ENCODE assay signal across 11 cellular contexts in the genomic region with DNA sequence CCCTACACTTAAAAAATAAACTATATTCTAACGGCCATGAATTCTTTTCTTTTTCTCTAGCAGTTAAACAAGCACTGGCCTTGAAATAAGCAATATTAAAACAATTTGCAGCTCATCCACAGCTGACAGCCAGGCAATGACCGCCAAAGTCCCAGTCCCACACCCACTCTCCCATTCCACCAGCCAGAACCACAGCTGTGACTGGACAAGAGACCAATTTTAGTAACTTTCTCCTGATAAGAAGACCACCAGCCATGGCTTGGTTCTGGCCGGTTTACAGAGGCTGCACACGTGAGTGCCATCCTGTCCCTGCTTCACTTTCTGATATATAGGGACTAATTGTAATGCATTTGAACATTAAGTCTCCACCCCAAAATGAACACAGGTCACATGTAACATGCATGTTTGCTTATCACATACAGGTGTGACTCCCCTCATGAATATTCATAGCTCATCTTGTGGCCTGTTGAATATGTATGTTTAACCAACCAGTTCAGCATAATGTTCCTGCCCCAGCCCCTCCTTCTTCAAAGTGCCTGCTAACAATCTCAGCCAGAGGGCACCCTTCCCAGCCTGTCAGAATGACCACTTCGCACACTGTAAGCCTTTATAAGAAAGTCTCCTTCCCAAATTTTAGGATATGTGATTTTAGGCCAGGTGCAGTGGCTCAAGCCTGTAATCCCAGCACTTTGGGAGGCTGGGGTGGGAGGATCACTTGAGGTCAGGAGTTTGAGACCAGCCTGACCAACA. TPM values are rescaled to one million over a fixed set of nuclear protein-coding genes. Genes with fewer than 3 reads are reported as not detected.
DNase-seq lines count a peak whose midpoint lies in the region; ATAC-seq and TF ChIP-seq lines count a peak whose summit lies in the region.
"Had no signal": no experiment of that assay in that cellular context is flagged by ENCODE, and none has a peak within 500 bp of the region (broad histone marks: within the 10 kb centered on the region; RNA-seq: fewer than 3 reads in every experiment).

No MANE protein-coding gene starts in this region.

- H3K27ac ChIP-seq in heart left ventricle (no peak overlapping the region), SJCRH30 (no peak overlapping the region)
- H3K27ac ChIP-seq: Peyer's patch had no signal

- no peaks in the 10 kb centered on the region for H3K36me3 ChIP-seq in heart left ventricle
- no peaks in the 10 kb centered on the region for H3K36me3 ChIP-seq in SJCRH30
- H3K36me3 ChIP-seq: Peyer's patch had no signal

- ATAC-seq in heart left ventricle: peak in 3 of 4 donors; percentile 55 to 63 (median 62)
- no peak for ATAC-seq in Right ventricle myocardium inferior
- ATAC-seq in SK-N-SH treated with all-trans-retinoic acid at 6 μM for 48 hours: peak; percentile 78
- no peak for ATAC-seq in HG03025 (IDR thresholded peaks at IDR 0.05; ENCODE audit: low FRiP score, unreplicated experiment)

- H3K4me3 ChIP-seq in heart left ventricle: no peak overlapping the region
- no peak overlapping the region for H3K4me3 ChIP-seq in fibroblast of the aortic adventitia (ENCODE audit: low read depth, low read length)
- no peak overlapping the region for H3K4me3 ChIP-seq in SJCRH30
- H3K4me3 ChIP-seq: Peyer's patch had no signal

- intact Hi-C loops in heart left ventricle (cut with DNase I) (loop anchor here in 3 of 10 donors (5.0 to 10.0 kb wide), 2 partner anchors 873 to 876 kb away; no protein-coding TSS in a partner anchor), Right ventricle myocardium inferior (cut with DNase I) (no loop called here)

- H3K27me3 ChIP-seq in heart left ventricle (peaks cover 0 to 3% (median 0%) of the 10 kb centered on the region in 9 donors), SJCRH30 (no peaks in the 10 kb centered on the region)
- H3K27me3 ChIP-seq: Peyer's patch had no signal

- peak in 10 of 12 donors; percentile 10 to 55 (median 30) for TF ChIP-seq CTCF in heart left ventricle (IDR thresholded peaks at IDR 0.05)
- peak; percentile 48 for TF ChIP-seq CTCF in fibroblast of the aortic adventitia (IDR thresholded peaks at IDR 0.05; ENCODE audit: insufficient read depth, low read length)

- H3K9me3 ChIP-seq in heart left ventricle (no peaks in the 10 kb centered on the region), SJCRH30 (replicated peaks) (peaks cover 8% of the 10 kb centered on the region)

- no peak for DNase-seq in heart left ventricle
- DNase-seq in Right ventricle myocardium inferior (ENCODE audit: missing footprints): no peak
- DNase-seq in fibroblast of the aortic adventitia (ENCODE audit: low read depth): peak; percentile 49
- DNase-seq in stromal cell of bone marrow (ENCODE audit: low read depth): peak; percentile 7
- DNase-seq in NCI-H146 (lab: John Stamatoyannopoulos, UW): no peak
- DNase-seq in SJCRH30: no peak
- DNase-seq: activated CD4-positive, alpha-beta T cell treated with anti-CD3 and anti-CD28 coated beads, Interleukin-2, amount 10 ng/mL, durations not matched to agents 7 days and 5 days; amniotic stem cell; Peyer's patch had no signal

- WGBS in heart left ventricle, 4 donors: 46 to 54% (median 48%) methylated on average over 5 of the region's 5 CpGs

- no peak for TF ChIP-seq POLR2A in heart left ventricle (IDR thresholded peaks at IDR 0.05)

- peaks cover 0 to 6% (median 0%) of the 10 kb centered on the region in 12 donors for H3K4me1 ChIP-seq in heart left ventricle
- H3K4me1 ChIP-seq in SJCRH30: peaks cover 10% of the 10 kb centered on the region
- H3K4me1 ChIP-seq: Peyer's patch had no signal

TF ChIP-seq in SK-N-SH treated with all-trans-retinoic acid at 6 μM for 48 hours, 23 proteins besides CTCF, POLR2A, EP300 and RAD21:
- TF ChIP-seq RARB (CRISPR knock-in tag; IDR thresholded peaks at IDR 0.05): no peak
- TF ChIP-seq PPARA (CRISPR knock-in tag; IDR thresholded peaks at IDR 0.05; ENCODE audit: borderline replicate concordance): no peak
- no peak for TF ChIP-seq TCF4 (CRISPR knock-in tag; IDR thresholded peaks at IDR 0.05; ENCODE audit: borderline replicate concordance)
- TF ChIP-seq, protein P1, sequence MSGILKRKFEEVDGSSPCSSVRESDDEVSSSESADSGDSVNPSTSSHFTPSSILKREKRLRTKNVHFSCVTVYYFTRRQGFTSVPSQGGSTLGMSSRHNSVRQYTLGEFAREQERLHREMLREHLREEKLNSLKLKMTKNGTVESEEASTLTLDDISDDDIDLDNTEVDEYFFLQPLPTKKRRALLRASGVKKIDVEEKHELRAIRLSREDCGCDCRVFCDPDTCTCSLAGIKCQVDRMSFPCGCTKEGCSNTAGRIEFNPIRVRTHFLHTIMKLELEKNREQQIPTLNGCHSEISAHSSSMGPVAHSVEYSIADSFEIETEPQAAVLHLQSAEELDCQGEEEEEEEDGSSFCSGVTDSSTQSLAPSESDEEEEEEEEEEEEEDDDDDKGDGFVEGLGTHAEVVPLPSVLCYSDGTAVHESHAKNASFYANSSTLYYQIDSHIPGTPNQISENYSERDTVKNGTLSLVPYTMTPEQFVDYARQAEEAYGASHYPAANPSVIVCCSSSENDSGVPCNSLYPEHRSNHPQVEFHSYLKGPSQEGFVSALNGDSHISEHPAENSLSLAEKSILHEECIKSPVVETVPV (CRISPR knock-in tag; IDR thresholded peaks at IDR 0.05): no peak
- TF ChIP-seq ZFP30 (CRISPR knock-in tag; IDR thresholded peaks at IDR 0.05): no peak
- no peak for TF ChIP-seq BACH2 (CRISPR knock-in tag; IDR thresholded peaks at IDR 0.05; ENCODE audit: borderline replicate concordance)
- TF ChIP-seq, protein P2, sequence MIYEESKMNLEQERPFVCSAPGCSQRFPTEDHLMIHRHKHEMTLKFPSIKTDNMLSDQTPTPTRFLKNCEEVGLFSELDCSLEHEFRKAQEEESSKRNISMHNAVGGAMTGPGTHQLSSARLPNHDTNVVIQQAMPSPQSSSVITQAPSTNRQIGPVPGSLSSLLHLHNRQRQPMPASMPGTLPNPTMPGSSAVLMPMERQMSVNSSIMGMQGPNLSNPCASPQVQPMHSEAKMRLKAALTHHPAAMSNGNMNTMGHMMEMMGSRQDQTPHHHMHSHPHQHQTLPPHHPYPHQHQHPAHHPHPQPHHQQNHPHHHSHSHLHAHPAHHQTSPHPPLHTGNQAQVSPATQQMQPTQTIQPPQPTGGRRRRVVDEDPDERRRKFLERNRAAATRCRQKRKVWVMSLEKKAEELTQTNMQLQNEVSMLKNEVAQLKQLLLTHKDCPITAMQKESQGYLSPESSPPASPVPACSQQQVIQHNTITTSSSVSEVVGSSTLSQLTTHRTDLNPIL (CRISPR knock-in tag; IDR thresholded peaks at IDR 0.05; ENCODE audit: low read depth): no peak
- TF ChIP-seq TOX (CRISPR knock-in tag; IDR thresholded peaks at IDR 0.05; ENCODE audit: borderline replicate concordance): no peak
- TF ChIP-seq ZNF565 (CRISPR knock-in tag; conservative IDR thresholded peaks at IDR 0.05; ENCODE audit: low read depth): no peak
- TF ChIP-seq, protein P3, sequence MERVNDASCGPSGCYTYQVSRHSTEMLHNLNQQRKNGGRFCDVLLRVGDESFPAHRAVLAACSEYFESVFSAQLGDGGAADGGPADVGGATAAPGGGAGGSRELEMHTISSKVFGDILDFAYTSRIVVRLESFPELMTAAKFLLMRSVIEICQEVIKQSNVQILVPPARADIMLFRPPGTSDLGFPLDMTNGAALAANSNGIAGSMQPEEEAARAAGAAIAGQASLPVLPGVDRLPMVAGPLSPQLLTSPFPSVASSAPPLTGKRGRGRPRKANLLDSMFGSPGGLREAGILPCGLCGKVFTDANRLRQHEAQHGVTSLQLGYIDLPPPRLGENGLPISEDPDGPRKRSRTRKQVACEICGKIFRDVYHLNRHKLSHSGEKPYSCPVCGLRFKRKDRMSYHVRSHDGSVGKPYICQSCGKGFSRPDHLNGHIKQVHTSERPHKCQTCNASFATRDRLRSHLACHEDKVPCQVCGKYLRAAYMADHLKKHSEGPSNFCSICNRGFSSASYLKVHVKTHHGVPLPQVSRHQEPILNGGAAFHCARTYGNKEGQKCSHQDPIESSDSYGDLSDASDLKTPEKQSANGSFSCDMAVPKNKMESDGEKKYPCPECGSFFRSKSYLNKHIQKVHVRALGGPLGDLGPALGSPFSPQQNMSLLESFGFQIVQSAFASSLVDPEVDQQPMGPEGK (CRISPR knock-in tag; IDR thresholded peaks at IDR 0.05; ENCODE audit: borderline replicate concordance): no peak
- TF ChIP-seq, protein P4, sequence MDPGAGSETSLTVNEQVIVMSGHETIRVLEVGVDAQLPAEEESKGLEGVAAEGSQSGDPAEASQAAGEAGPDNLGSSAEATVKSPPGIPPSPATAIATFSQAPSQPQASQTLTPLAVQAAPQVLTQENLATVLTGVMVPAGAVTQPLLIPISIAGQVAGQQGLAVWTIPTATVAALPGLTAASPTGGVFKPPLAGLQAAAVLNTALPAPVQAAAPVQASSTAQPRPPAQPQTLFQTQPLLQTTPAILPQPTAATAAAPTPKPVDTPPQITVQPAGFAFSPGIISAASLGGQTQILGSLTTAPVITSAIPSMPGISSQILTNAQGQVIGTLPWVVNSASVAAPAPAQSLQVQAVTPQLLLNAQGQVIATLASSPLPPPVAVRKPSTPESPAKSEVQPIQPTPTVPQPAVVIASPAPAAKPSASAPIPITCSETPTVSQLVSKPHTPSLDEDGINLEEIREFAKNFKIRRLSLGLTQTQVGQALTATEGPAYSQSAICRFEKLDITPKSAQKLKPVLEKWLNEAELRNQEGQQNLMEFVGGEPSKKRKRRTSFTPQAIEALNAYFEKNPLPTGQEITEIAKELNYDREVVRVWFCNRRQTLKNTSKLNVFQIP (CRISPR knock-in tag; IDR thresholded peaks at IDR 0.05; ENCODE audit: borderline replicate concordance, low read depth): no peak
- TF ChIP-seq ZNF70 (CRISPR knock-in tag; IDR thresholded peaks at IDR 0.05): no peak
- TF ChIP-seq ESRRG (CRISPR knock-in tag; IDR thresholded peaks at IDR 0.05): no peak
- no peak for TF ChIP-seq ARNTL (CRISPR knock-in tag; IDR thresholded peaks at IDR 0.05; ENCODE audit: borderline replicate concordance, low read depth)
- TF ChIP-seq SNAI2 (CRISPR knock-in tag; IDR thresholded peaks at IDR 0.05): no peak
- no peak for TF ChIP-seq ZC3H10 (CRISPR knock-in tag; IDR thresholded peaks at IDR 0.05)

RNA-seq across cellular contexts. Expression of a gene that starts 23.9 kb away (rescaled TPM):
- total RNA-seq in heart left ventricle (1 to 10 TPM; 2.9 to 6.2 (median 4.2) TPM), Right ventricle myocardium inferior (6.1 TPM), fibroblast of the aortic adventitia (ENCODE audit: low replicate concordance) (5.5 and 15.9 TPM in 2 replicates)
- 1 to 10 TPM; 2.4 to 5.9 TPM for polyA plus RNA-seq in heart left ventricle
- 22.8 and 28.7 TPM in 2 replicates for total RNA-seq in SJCRH30 (2014; rRNA removed; shearing (Covaris generic))

Comparison
In these comparisons a context has a peak if more than half of its experiments do, and no peak if none do; other contexts are left out.
1. ATAC-seq: peak in heart left ventricle (3 of 4) and SK-N-SH treated with all-trans-retinoic acid at 6 μM for 48 hours (single experiment); none in Right ventricle myocardium inferior (single experiment) and HG03025 (single experiment).
2. DNase-seq: peak in fibroblast of the aortic adventitia (single experiment) and stromal cell of bone marrow (single experiment); none in heart left ventricle (0 of 5), Right ventricle myocardium inferior (single experiment), NCI-H146 (single experiment) and SJCRH30 (0 of 2).